ENCODE assay signal across 18 cellular contexts in genomic region chr12:96447256-96447655, GRCh38. TPM values are rescaled to one million over a fixed set of nuclear protein-coding genes. Genes with fewer than 3 reads are reported as not detected.
A peak's percentile ranks its signal among the peaks of the same experiment; 100 is the strongest.
DNase-seq lines count a peak whose midpoint lies in the region; ATAC-seq and TF ChIP-seq lines count a peak whose summit lies in the region.
"Had no signal": no experiment of that assay in that cellular context is flagged by ENCODE, and none has a peak within 500 bp of the region (broad histone marks: within the 10 kb centered on the region; RNA-seq: fewer than 3 reads in every experiment).

No MANE protein-coding gene starts in this region.

- TF ChIP-seq CTCF in VCaP (conservative IDR thresholded peaks at IDR 0.05) (no peak), left lung (IDR thresholded peaks at IDR 0.05) (no peak)

- H3K9me3 ChIP-seq in left lung (no peaks in the 10 kb centered on the region), subcutaneous abdominal adipose tissue (ENCODE audit: control insufficient read depth in 5 of 5, low read length in 5 of 5) (no peaks in the 10 kb centered on the region)
- H3K9me3 ChIP-seq: BLaER1, sigmoid colon had no signal

- DNase-seq in activated CD4-positive, alpha-beta memory T cell treated with anti-CD3 and anti-CD28 coated beads, Interleukin-2, amount 10 ng/mL, durations not matched to agents 7 days and 5 days = no peak
- DNase-seq in activated CD4-positive, alpha-beta memory T cell treated with anti-CD3 and anti-CD28 coated beads for 36 hours = no peak
- DNase-seq in left lung (no peak), NOMO-1 (lab: John Stamatoyannopoulos, UW; ENCODE audit: unreplicated experiment in 2 of 2) (no peak), Kasumi-1 (lab: John Stamatoyannopoulos, UW) (no peak)
- DNase-seq: 8988T; activated CD4-positive, alpha-beta T cell treated with anti-CD3 and anti-CD28 coated beads for 36 hours; activated CD8-positive, alpha-beta memory T cell treated with anti-CD3 and anti-CD28 coated beads, Interleukin-2, amount 50 U/mL, for 48 hours; anterior cingulate cortex; foreskin fibroblast; left cardiac atrium; NCI-H774; sigmoid colon; stimulated activated CD4-positive, alpha-beta T cell treated with anti-CD3 and anti-CD28 coated beads, Interleukin-2, amount 100 ng/mL, for 24 hours had no signal

- POLR2A ChIA-PET in activated CD4-positive, alpha-beta memory T cell treated with anti-CD3 and anti-CD28 coated beads, Interleukin-2, amount 10 ng/mL, durations not matched to agents 7 days and 5 days (lab: Charles Lee) = interaction anchor here (1.1 to 3.6 kb wide), 2 partner anchors 21 to 46 kb away, joined by 3 to 79 read pairs; partner anchors contain the start of gene CDK17
- POLR2A ChIA-PET in activated CD4-positive, alpha-beta memory T cell treated with anti-CD3 and anti-CD28 coated beads for 36 hours (lab: Charles Lee) = no interaction called here

- H3K27me3 Mint-ChIP-seq in activated CD4-positive, alpha-beta memory T cell treated with anti-CD3 and anti-CD28 coated beads, Interleukin-2, amount 10 ng/mL, durations not matched to agents 7 days and 5 days = peaks cover 5% of the 10 kb centered on the region
- H3K27me3 Mint-ChIP-seq in activated CD4-positive, alpha-beta memory T cell treated with anti-CD3 and anti-CD28 coated beads for 36 hours = no peaks in the 10 kb centered on the region
- H3K27me3 Mint-ChIP-seq: activated CD4-positive, alpha-beta T cell treated with anti-CD3 and anti-CD28 coated beads for 36 hours had no signal

- H3K36me3 ChIP-seq in left lung (no peaks in the 10 kb centered on the region), subcutaneous abdominal adipose tissue (ENCODE audit: control insufficient read depth in 5 of 5, insufficient read depth in 5 of 5, low read length in 5 of 5) (no peaks in the 10 kb centered on the region)
- H3K36me3 ChIP-seq: BLaER1, sigmoid colon had no signal

- no peaks in the 10 kb centered on the region for H3K9me3 Mint-ChIP-seq in activated CD4-positive, alpha-beta memory T cell treated with anti-CD3 and anti-CD28 coated beads, Interleukin-2, amount 10 ng/mL, durations not matched to agents 7 days and 5 days
- no peaks in the 10 kb centered on the region for H3K9me3 Mint-ChIP-seq in activated CD4-positive, alpha-beta memory T cell treated with anti-CD3 and anti-CD28 coated beads for 36 hours

- CTCF ChIA-PET in activated CD4-positive, alpha-beta memory T cell treated with anti-CD3 and anti-CD28 coated beads, Interleukin-2, amount 10 ng/mL, durations not matched to agents 7 days and 5 days (lab: Charles Lee) = interaction anchor here (0.6 to 5.5 kb wide), 9 partner anchors 10 to 366 kb away, joined by 3 to 65 read pairs (median 5); partner anchors contain the start of genes CDK17 and CFAP54
- CTCF ChIA-PET in activated CD4-positive, alpha-beta memory T cell treated with anti-CD3 and anti-CD28 coated beads for 36 hours (lab: Charles Lee) = interaction anchor here (2.4 to 3.6 kb wide), 3 partner anchors 13 to 70 kb away, joined by 6 to 25 read pairs (median 15); partner anchors contain the start of gene CFAP54

- H3K4me3 ChIP-seq in left lung (no peak overlapping the region), subcutaneous abdominal adipose tissue (ENCODE audit: low read depth in 1 of 5, low read length in 5 of 5) (no peak overlapping the region)
- H3K4me3 ChIP-seq: BLaER1, sigmoid colon had no signal

- peak overlapping the region; percentile 95 for H3K27ac Mint-ChIP-seq in activated CD4-positive, alpha-beta memory T cell treated with anti-CD3 and anti-CD28 coated beads, Interleukin-2, amount 10 ng/mL, durations not matched to agents 7 days and 5 days
- no peak overlapping the region for H3K27ac Mint-ChIP-seq in activated CD4-positive, alpha-beta memory T cell treated with anti-CD3 and anti-CD28 coated beads for 36 hours

- H3K4me3 Mint-ChIP-seq in activated CD4-positive, alpha-beta memory T cell treated with anti-CD3 and anti-CD28 coated beads, Interleukin-2, amount 10 ng/mL, durations not matched to agents 7 days and 5 days = no peak overlapping the region
- no peak overlapping the region for H3K4me3 Mint-ChIP-seq in activated CD4-positive, alpha-beta memory T cell treated with anti-CD3 and anti-CD28 coated beads for 36 hours
- H3K4me3 Mint-ChIP-seq: activated CD4-positive, alpha-beta T cell treated with anti-CD3 and anti-CD28 coated beads for 36 hours had no signal

- peak overlapping the region; percentile 75 for H3K27ac ChIP-seq in VCaP
- peak overlapping the region; percentile 47 to 64 for H3K27ac ChIP-seq in left lung
- H3K27ac ChIP-seq in subcutaneous abdominal adipose tissue (ENCODE audit: low read depth, low read length) = peak overlapping the region; percentile 58
- H3K27ac ChIP-seq: BLaER1 had no signal

- H3K4me1 Mint-ChIP-seq in activated CD4-positive, alpha-beta memory T cell treated with anti-CD3 and anti-CD28 coated beads, Interleukin-2, amount 10 ng/mL, durations not matched to agents 7 days and 5 days = peaks cover 47% of the 10 kb centered on the region
- H3K4me1 Mint-ChIP-seq in activated CD4-positive, alpha-beta memory T cell treated with anti-CD3 and anti-CD28 coated beads for 36 hours (ENCODE audit: low read depth) = peaks cover 30% of the 10 kb centered on the region

- no peaks in the 10 kb centered on the region for H3K27me3 ChIP-seq in left lung
- no peaks in the 10 kb centered on the region for H3K27me3 ChIP-seq in subcutaneous abdominal adipose tissue (ENCODE audit: control insufficient read depth in 5 of 5, insufficient read depth in 4 of 5, low read length in 5 of 5)
- H3K27me3 ChIP-seq: BLaER1, sigmoid colon had no signal

- no peak overlapping the region for H3K9ac ChIP-seq in subcutaneous abdominal adipose tissue (ENCODE audit: low read length in 5 of 5)
- H3K9ac ChIP-seq: BLaER1 had no signal

- peaks cover 6% of the 10 kb centered on the region for H3K36me3 Mint-ChIP-seq in activated CD4-positive, alpha-beta memory T cell treated with anti-CD3 and anti-CD28 coated beads, Interleukin-2, amount 10 ng/mL, durations not matched to agents 7 days and 5 days (ENCODE audit: low read depth)
- no peaks in the 10 kb centered on the region for H3K36me3 Mint-ChIP-seq in activated CD4-positive, alpha-beta memory T cell treated with anti-CD3 and anti-CD28 coated beads for 36 hours

- intact Hi-C loops in activated CD4-positive, alpha-beta memory T cell treated with anti-CD3 and anti-CD28 coated beads for 36 hours (cut with micrococcal nuclease) = loop anchor here (2.0 kb wide), 1 partner anchor 124 kb away; no protein-coding TSS in a partner anchor
- intact Hi-C loops in left lung (cut with DNase I) = no loop called here

- H3K4me1 ChIP-seq in left lung (peaks cover 0 to 25% of the 10 kb centered on the region in 2 donors), subcutaneous abdominal adipose tissue (ENCODE audit: control insufficient read depth in 5 of 5, insufficient read depth in 5 of 5, low read length in 5 of 5) (peaks cover 0 to 4% (median 0%) of the 10 kb centered on the region in 5 donors)
- H3K4me1 ChIP-seq: sigmoid colon had no signal

- ATAC-seq in left lung (no peak), GM21515 (IDR thresholded peaks at IDR 0.05; ENCODE audit: unreplicated experiment) (no peak)
- ATAC-seq: activated CD4-positive, alpha-beta T cell treated with anti-CD3 and anti-CD28 coated beads for 36 hours; left cardiac atrium had no signal

RNA-seq across cellular contexts. Expression of gene CFAP54, which starts 42.1 kb away (rescaled TPM):
- total RNA-seq in activated CD4-positive, alpha-beta memory T cell treated with anti-CD3 and anti-CD28 coated beads, Interleukin-2, amount 10 ng/mL, durations not matched to agents 7 days and 5 days = under 1 TPM; 0.55 to 0.75 TPM
- total RNA-seq in activated CD4-positive, alpha-beta memory T cell treated with anti-CD3 and anti-CD28 coated beads for 36 hours = under 1 TPM; 0.31 to 0.33 TPM
- total RNA-seq in left lung = 1 to 10 TPM; 1.1 to 3.2 TPM

RNA-seq across cellular contexts. Expression of gene CDK17, which starts 47.0 kb away (rescaled TPM):
- total RNA-seq in activated CD4-positive, alpha-beta memory T cell treated with anti-CD3 and anti-CD28 coated beads, Interleukin-2, amount 10 ng/mL, durations not matched to agents 7 days and 5 days = 10 to 100 TPM; 41.5 to 42.5 TPM
- 10 to 100 TPM; 34.5 to 35.7 TPM for total RNA-seq in activated CD4-positive, alpha-beta memory T cell treated with anti-CD3 and anti-CD28 coated beads for 36 hours
- total RNA-seq in left lung = 10 to 100 TPM; 32.1 to 36.4 TPM
